ENCODE assay signal across 27 cellular contexts in genomic region chr6:147856687-147857086, GRCh38.
"Had no signal": no experiment of that assay in that cellular context is flagged by ENCODE, and none has a peak within 500 bp of the region (broad histone marks: within the 10 kb centered on the region; RNA-seq: fewer than 3 reads in every experiment).

No MANE protein-coding gene starts in this region.

- H3K27me3 ChIP-seq: neural progenitor cell, ovary, right lobe of liver, sigmoid colon, suprapubic skin, testis, tibial artery, transverse colon, upper lobe of right lung, uterus had no signal

- ATAC-seq: naive thymus-derived CD4-positive, alpha-beta T cell; natural killer cell; psoas muscle; right cardiac atrium; right lobe of liver; stimulated activated effector memory CD8-positive, alpha-beta T cell treated with anti-CD3 and anti-CD28 coated beads, Interleukin-12 subunit alpha, Interleukin-12 subunit beta, amount 100 ng/mL, for 72 hours; stimulated activated naive B cell treated with anti-CD40 and anti-IgM and Interleukin-4, amounts not matched to agents 10 μg/mL and 1 μg/mL and 100 μg/mL, for 72 hours; upper lobe of right lung had no signal

- H3K4me1 ChIP-seq: neural progenitor cell, parathyroid adenoma, psoas muscle, right lobe of liver, sigmoid colon, suprapubic skin, testis, tibial artery, transverse colon, upper lobe of right lung, uterus had no signal

- DNase-seq: naive thymus-derived CD4-positive, alpha-beta T cell; natural killer cell; occipital lobe; ovary; posterior cingulate gyrus; psoas muscle; retina; right cardiac atrium; right lobe of liver; sigmoid colon; small intestine; stimulated activated CD4-positive, alpha-beta T cell treated with anti-CD3 and anti-CD28 coated beads, Interleukin-15, amount 100 ng/mL, for 24 hours; stimulated activated CD4-positive, alpha-beta T cell treated with anti-CD3 and anti-CD28 coated beads, Interleukin-2, amount 100 ng/mL, for 24 hours; stimulated activated CD4-positive, alpha-beta T cell treated with anti-CD3 and anti-CD28 coated beads, Interleukin-2, amount 100 ng/mL, for 48 hours; stimulated activated CD4-positive, alpha-beta T cell treated with anti-CD3 and anti-CD28 coated beads, Interleukin-4, amount 100 ng/mL, for 24 hours; stimulated activated naive B cell treated with anti-CD40 and anti-IgM and Interleukin-4, amounts not matched to agents 10 μg/mL and 1 μg/mL and 100 μg/mL, for 72 hours; stimulated activated naive CD4-positive, alpha-beta T cell treated with Interleukin-2 at 50 U/mL for 16 hours; substantia nigra; testis; tibial artery; transverse colon; upper lobe of right lung; uterus had no signal

- H3K4me3 ChIP-seq: neural progenitor cell, ovary, psoas muscle, right lobe of liver, sigmoid colon, suprapubic skin, testis, tibial artery, transverse colon, upper lobe of right lung, uterus had no signal

- H3K27ac ChIP-seq: neural progenitor cell, ovary, parathyroid adenoma, psoas muscle, right lobe of liver, sigmoid colon, suprapubic skin, testis, tibial artery, transverse colon, upper lobe of right lung, uterus had no signal

- H3K36me3 ChIP-seq: neural progenitor cell, ovary, right lobe of liver, sigmoid colon, suprapubic skin, tibial artery, transverse colon, upper lobe of right lung, uterus had no signal

- H3K9me3 ChIP-seq: ovary, psoas muscle, right lobe of liver, sigmoid colon, suprapubic skin, testis, tibial artery, transverse colon, upper lobe of right lung, uterus had no signal
